ENCODE assay signal across 10 cellular contexts in the genomic region with DNA sequence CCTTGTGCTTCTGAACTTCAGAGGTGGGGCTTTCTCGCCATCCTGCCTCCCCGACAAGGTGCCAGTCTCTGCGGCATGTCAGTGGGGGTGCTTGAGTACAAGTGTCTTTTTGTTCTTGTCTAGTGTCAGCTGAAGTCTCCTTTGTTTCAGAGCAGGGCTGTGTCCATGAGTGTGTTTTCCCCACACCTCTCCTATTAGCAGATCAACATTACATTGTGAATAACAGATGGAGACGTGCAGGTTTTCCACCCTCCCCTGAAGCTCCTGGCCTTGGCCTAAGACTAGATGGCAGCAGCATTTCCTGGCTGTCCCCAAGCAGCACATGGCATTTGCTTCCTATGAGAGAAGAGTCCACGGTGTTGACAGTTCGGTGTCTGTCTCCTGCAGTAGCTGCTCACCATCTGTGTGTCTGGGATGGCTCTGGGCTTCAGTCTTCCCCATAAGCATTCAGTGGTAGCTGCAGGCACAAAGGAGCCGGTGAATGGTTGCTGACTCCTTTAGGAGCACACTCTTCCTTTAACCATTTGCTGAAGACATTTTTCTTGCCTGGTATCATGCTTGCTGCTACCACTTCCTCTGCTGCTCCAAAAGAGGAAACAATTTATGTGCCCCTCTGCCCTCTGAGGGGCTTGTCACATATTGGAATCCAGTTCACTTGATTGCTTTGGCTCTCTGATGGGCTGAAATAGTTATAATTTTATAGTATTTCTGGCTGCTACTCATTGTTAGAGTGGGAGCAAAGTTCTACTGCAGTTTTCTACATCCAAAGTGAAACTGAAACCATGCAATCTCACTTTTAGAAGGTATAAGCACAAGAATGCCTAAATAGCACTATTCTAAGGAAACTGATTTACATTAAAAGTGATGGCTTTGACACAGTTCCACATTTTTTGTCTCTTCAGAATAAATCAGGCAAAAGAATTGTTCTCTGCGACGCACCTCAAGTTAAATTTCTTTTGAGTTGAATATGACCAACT.
DNase-seq lines count a peak whose midpoint lies in the region; ATAC-seq and TF ChIP-seq lines count a peak whose summit lies in the region.
"Had no signal": no experiment of that assay in that cellular context is flagged by ENCODE, and none has a peak within 500 bp of the region (broad histone marks: within the 10 kb centered on the region; RNA-seq: fewer than 3 reads in every experiment).

No MANE protein-coding gene starts in this region.

- no peak overlapping the region for H3K4me3 ChIP-seq in GM06990 (replicated peaks; ENCODE audit: low read depth, low read length)
- peak overlapping the region; percentile 26 to 44 (median 31) for H3K4me3 ChIP-seq in esophagus muscularis mucosa
- H3K4me3 ChIP-seq: colonic mucosa had no signal

- TF ChIP-seq POLR2A in esophagus muscularis mucosa (IDR thresholded peaks at IDR 0.05; ENCODE audit: low read depth), result no peak

- intact Hi-C loops in esophagus muscularis mucosa (cut with DNase I), result no loop called here

- WGBS in esophagus muscularis mucosa, result 74% methylated on average over 8 of the region's 9 CpGs

- no peaks in the 10 kb centered on the region for H3K4me1 ChIP-seq in esophagus muscularis mucosa
- H3K4me1 ChIP-seq: colonic mucosa had no signal

- H3K36me3 ChIP-seq in GM06990 (ENCODE audit: control insufficient read depth, insufficient read depth, low read length), result no peaks in the 10 kb centered on the region
- no peaks in the 10 kb centered on the region for H3K36me3 ChIP-seq in esophagus muscularis mucosa
- H3K36me3 ChIP-seq: colonic mucosa had no signal

- H3K27me3 ChIP-seq in GM06990 (replicated peaks; ENCODE audit: control insufficient read depth, insufficient read depth, low read length) (no peaks in the 10 kb centered on the region), esophagus muscularis mucosa (no peaks in the 10 kb centered on the region)
- H3K27me3 ChIP-seq: colonic mucosa had no signal

- TF ChIP-seq EP300 in esophagus muscularis mucosa (IDR thresholded peaks at IDR 0.05), result no peak

- ATAC-seq in HG03159 (IDR thresholded peaks at IDR 0.05; ENCODE audit: unreplicated experiment) (no peak), HG02981 (IDR thresholded peaks at IDR 0.05; ENCODE audit: unreplicated experiment) (no peak)

- no peaks in the 10 kb centered on the region for H3K9me3 ChIP-seq in esophagus muscularis mucosa
- H3K9me3 ChIP-seq: colonic mucosa had no signal

- DNase-seq in GM06990 (ENCODE audit: extremely low read depth, insufficient read length) (peak; percentile 7), NCI-H146 treated with DMSO at 0.1 percent for 48 hours (lab: John Stamatoyannopoulos, UW; ENCODE audit: unreplicated experiment) (peak; percentile 41), esophagus muscularis mucosa (ENCODE audit: extremely low spot score) (no peak), putamen (ENCODE audit: low spot score) (peak; percentile 68), NOMO-1 treated with dmso at 0.1 percent for 144 hours (lab: John Stamatoyannopoulos, UW; ENCODE audit: unreplicated experiment) (no peak), HT-29 (ENCODE audit: low spot score) (no peak)
- DNase-seq: colonic mucosa, NCI-H510A treated with DMSO at 0.1 percent for 48 hours had no signal

- TF ChIP-seq CTCF in GM06990 (IDR thresholded peaks at IDR 0.05; ENCODE audit: insufficient read depth, low read length, poor library complexity, severe bottlenecking), result no peak
- no peak for TF ChIP-seq CTCF in esophagus muscularis mucosa (IDR thresholded peaks at IDR 0.05)

- peak overlapping the region in 3 of 4 donors; percentile 10 to 13 (median 12) for H3K27ac ChIP-seq in esophagus muscularis mucosa (replicated peaks in 1 of 4)
- H3K27ac ChIP-seq: colonic mucosa had no signal

Comparison
In these comparisons a context has a peak if more than half of its experiments do, and no peak if none do; other contexts are left out.
1. DNase-seq: peak in GM06990 (single experiment), NCI-H146 treated with DMSO at 0.1 percent for 48 hours (single experiment) and putamen (single experiment); none in esophagus muscularis mucosa (single experiment), NOMO-1 treated with dmso at 0.1 percent for 144 hours (single experiment) and HT-29 (single experiment).